ENCODE assay signal across 2 cellular contexts in genomic region chr17:12973496-12974318, GRCh38.
TF ChIP-seq lines count a peak whose summit lies in the region.

No MANE protein-coding gene starts in this region.

TF ChIP-seq in liver, 16 proteins besides CTCF, POLR2A, EP300 and RAD21:
- no peak for TF ChIP-seq JUND (IDR thresholded peaks at IDR 0.05)
- no peak for TF ChIP-seq FOXA2 (IDR thresholded peaks at IDR 0.05)

TF ChIP-seq in HepG2, 621 proteins besides CTCF, POLR2A, EP300 and RAD21:
- TF ChIP-seq SPEN (CRISPR knock-in tag; IDR thresholded peaks at IDR 0.05; ENCODE audit: low read depth) (no peak), ZNF230 (CRISPR knock-in tag; IDR thresholded peaks at IDR 0.05) (no peak), ZNF44 (CRISPR knock-in tag; IDR thresholded peaks at IDR 0.05) (no peak), ZNF280B (CRISPR knock-in tag; IDR thresholded peaks at IDR 0.05; ENCODE audit: borderline replicate concordance) (no peak), MIXL1 (CRISPR knock-in tag; IDR thresholded peaks at IDR 0.05) (no peak), HIVEP1 (CRISPR knock-in tag; IDR thresholded peaks at IDR 0.05) (no peak), HNRNPL (IDR thresholded peaks at IDR 0.05; ENCODE audit: low read depth, low read length) (no peak), ATF2 (CRISPR knock-in tag; IDR thresholded peaks at IDR 0.05) (no peak), SMAD3 (CRISPR knock-in tag; IDR thresholded peaks at IDR 0.05) (no peak), ATF3 (CRISPR knock-in tag; IDR thresholded peaks at IDR 0.05) (no peak), ZNF557 (CRISPR knock-in tag; IDR thresholded peaks at IDR 0.05) (no peak)
